Comparison of ENCODE assay signal across 22 cellular contexts in the genomic region with DNA sequence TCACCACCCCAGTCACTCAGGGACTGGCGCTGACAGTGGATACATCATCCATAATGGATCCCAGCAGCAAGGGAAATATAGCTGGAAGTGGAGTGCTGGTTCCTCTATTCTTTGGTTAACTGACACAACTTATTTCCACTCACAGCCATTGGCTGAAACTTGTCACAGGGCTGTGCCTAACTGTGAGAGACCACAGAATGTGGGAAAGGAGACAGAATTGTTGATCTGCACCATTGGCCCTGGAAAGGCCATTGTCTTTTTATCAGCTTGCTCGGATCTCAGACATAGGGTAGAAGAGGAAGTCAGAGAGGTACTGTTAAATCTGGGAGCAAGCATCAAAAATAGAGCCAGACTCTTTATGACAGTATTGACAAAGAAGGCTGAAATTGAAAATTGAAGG.
"Had no signal": no experiment of that assay in that cellular context is flagged by ENCODE, and none has a peak within 500 bp of the region (broad histone marks: within the 10 kb centered on the region; RNA-seq: fewer than 3 reads in every experiment).

No MANE protein-coding gene starts in this region.

- H3K27ac ChIP-seq: colonic mucosa, esophagus squamous epithelium, gastrocnemius medialis, heart right ventricle, left lung, lower lobe of right lung had no signal

- H3K4me1 Mint-ChIP-seq: mesothelial cell of epicardium, naive B cell had no signal

- H3K9me3 Mint-ChIP-seq: dendritic cell treated with granulocyte-macrophage colony-stimulating factor and Interleukin-4, amounts not matched to agents 40 ng/mL and 50 ng/mL, for 4 days had no signal

- H3K27me3 Mint-ChIP-seq: dendritic cell treated with granulocyte-macrophage colony-stimulating factor and Interleukin-4, amounts not matched to agents 40 ng/mL and 50 ng/mL, for 4 days had no signal

- H3K27ac Mint-ChIP-seq: dendritic cell treated with granulocyte-macrophage colony-stimulating factor and Interleukin-4, amounts not matched to agents 40 ng/mL and 50 ng/mL, for 4 days; effector memory CD8-positive, alpha-beta T cell; mesothelial cell of epicardium; naive B cell; naive thymus-derived CD8-positive, alpha-beta T cell had no signal

- ATAC-seq: effector memory CD8-positive, alpha-beta T cell; gastrocnemius medialis; heart right ventricle; left cardiac atrium; left lung; left ventricle myocardium superior; lower lobe of right lung; mucosa of descending colon; naive thymus-derived CD8-positive, alpha-beta T cell had no signal

- H3K9me3 ChIP-seq: colonic mucosa, esophagus squamous epithelium, gastrocnemius medialis, lower lobe of right lung, mucosa of descending colon had no signal

- H3K36me3 Mint-ChIP-seq: mesothelial cell of epicardium, naive B cell had no signal

- H3K4me1 ChIP-seq: colonic mucosa, esophagus squamous epithelium, gastrocnemius medialis, heart right ventricle, left lung, lower lobe of right lung had no signal

- DNase-seq: colonic mucosa; cortex of kidney; effector CD8-positive, alpha-beta T cell; effector memory CD8-positive, alpha-beta T cell; esophagus squamous epithelium; foreskin fibroblast; foreskin melanocyte; gastrocnemius medialis; glutamatergic neuron; head of caudate nucleus; heart right ventricle; hippocampal formation; left cardiac atrium; left lung; left ventricle myocardium superior; lower lobe of right lung; mesenchymal stem cell; mucosa of descending colon; naive B cell; naive thymus-derived CD8-positive, alpha-beta T cell had no signal

- H3K27me3 ChIP-seq: colonic mucosa, gastrocnemius medialis had no signal

- H3K36me3 ChIP-seq: colonic mucosa, esophagus squamous epithelium, gastrocnemius medialis, heart right ventricle, left lung, lower lobe of right lung had no signal

- H3K4me3 ChIP-seq: colonic mucosa, esophagus squamous epithelium, gastrocnemius medialis, heart right ventricle, left lung, lower lobe of right lung, mucosa of descending colon had no signal

- H3K4me3 Mint-ChIP-seq: dendritic cell treated with granulocyte-macrophage colony-stimulating factor and Interleukin-4, amounts not matched to agents 40 ng/mL and 50 ng/mL, for 4 days; effector memory CD8-positive, alpha-beta T cell; mesothelial cell of epicardium; naive B cell; naive thymus-derived CD8-positive, alpha-beta T cell had no signal
